In genomic region chr12:27296674-27297073, GRCh38 we compare ENCODE assay signal across 18 cellular contexts.
"Had no signal": no experiment of that assay in that cellular context is flagged by ENCODE, and none has a peak within 500 bp of the region (broad histone marks: within the 10 kb centered on the region; RNA-seq: fewer than 3 reads in every experiment).

No MANE protein-coding gene starts in this region.

- H3K4me3 Mint-ChIP-seq: naive B cell, nephron had no signal

- H3K9me3 ChIP-seq: pancreas, prostate gland, transverse colon had no signal

- H3K27me3 Mint-ChIP-seq: naive B cell had no signal

- H3K4me3 ChIP-seq: lung, pancreas, prostate gland, transverse colon had no signal

- H3K4me1 ChIP-seq: foreskin keratinocyte, prostate gland had no signal

- H3K27ac ChIP-seq: foreskin keratinocyte, prostate gland had no signal

- DNase-seq: dermis blood vessel endothelial cell; erythroblast; foreskin keratinocyte; left colon; left ventricle myocardium superior; mesenchymal stem cell; midbrain; naive B cell; occipital lobe; pancreas; stimulated activated CD4-positive, alpha-beta T cell treated with anti-CD3 and anti-CD28 coated beads, Interleukin-2, amount 100 ng/mL, for 24 hours; stimulated activated CD4-positive, alpha-beta T cell treated with anti-CD3 and anti-CD28 coated beads, Interleukin-4, amount 100 ng/mL, for 4 hours; stimulated activated naive CD4-positive, alpha-beta T cell; transverse colon had no signal

- ATAC-seq: foreskin keratinocyte, left colon, left ventricle myocardium superior, pancreas, sciatic nerve had no signal

- H3K27ac Mint-ChIP-seq: naive B cell, nephron had no signal

- H3K4me1 Mint-ChIP-seq: nephron had no signal

- H3K36me3 ChIP-seq: prostate gland had no signal

- H3K27me3 ChIP-seq: foreskin keratinocyte, pancreas, transverse colon had no signal
